ENCODE assay signal across 9 cellular contexts in genomic region chr2:86679036-86679435, GRCh38.
"Had no signal": no experiment of that assay in that cellular context is flagged by ENCODE, and none has a peak within 500 bp of the region (broad histone marks: within the 10 kb centered on the region; RNA-seq: fewer than 3 reads in every experiment).

No MANE protein-coding gene starts in this region.

- H3K27ac ChIP-seq: GM23248 had no signal

- H3K4me1 Mint-ChIP-seq: GM23338, H9 had no signal

- H3K36me3 ChIP-seq: HAP-1 had no signal

- ATAC-seq: GM23338, HCT116 had no signal

- H3K9me3 ChIP-seq: HAP-1 had no signal

- H3K4me3 Mint-ChIP-seq: GM23338, H9, HFFc6 had no signal

- DNase-seq: GM23248, GOT3, H7, H9, HCEC 1CT, HFFc6 had no signal

- H3K4me3 ChIP-seq: GM23248, GM23338, HAP-1 had no signal

- H3K27ac Mint-ChIP-seq: GM23338, H9, HFFc6 had no signal

- H3K9me3 Mint-ChIP-seq: GM23338, H9, HFFc6 had no signal

- H3K4me1 ChIP-seq: HAP-1 had no signal
